8 cellular contexts compared by ENCODE assay signal in the genomic region with DNA sequence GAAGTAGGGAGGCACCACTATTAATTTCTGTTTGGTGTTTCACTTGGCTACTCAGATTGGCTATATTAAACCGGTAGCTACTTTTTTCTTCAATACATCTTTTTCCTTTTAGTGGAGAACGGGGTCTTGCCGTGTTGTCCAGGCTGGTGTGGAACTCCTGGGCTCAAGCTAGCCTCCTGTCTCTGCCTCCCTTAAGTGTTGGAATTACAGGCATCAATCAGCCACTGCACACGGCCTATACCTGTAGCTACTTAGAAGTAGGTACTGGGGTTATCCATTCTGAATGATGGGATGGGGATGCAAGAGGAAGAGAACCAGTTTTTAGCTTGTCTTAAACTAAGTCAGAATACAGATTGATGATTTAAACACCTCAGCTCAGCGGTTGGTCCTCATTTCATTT. TPM values are rescaled to one million over a fixed set of nuclear protein-coding genes. Genes with fewer than 3 reads are reported as not detected.
DNase-seq lines count a peak whose midpoint lies in the region; ATAC-seq and TF ChIP-seq lines count a peak whose summit lies in the region.

No MANE protein-coding gene starts in this region.

- H3K9me3 ChIP-seq in A673 (ENCODE audit: low read depth, low read length, poor library complexity, severe bottlenecking) (no peaks in the 10 kb centered on the region), HUES48 (ENCODE audit: control insufficient read depth, insufficient read depth, low read length) (no peaks in the 10 kb centered on the region), breast epithelium (no peaks in the 10 kb centered on the region), mucosa of rectum (ENCODE audit: control insufficient read depth in 2 of 2, low read length in 2 of 2) (no peaks in the 10 kb centered on the region)

- no peak for TF ChIP-seq POLR2A in breast epithelium (IDR thresholded peaks at IDR 0.05)

- POLR2A ChIA-PET in A673 (lab: Charles Lee; ENCODE audit: low non-redundant PET): no interaction called here

- H3K27ac ChIP-seq in A673 (ENCODE audit: low read depth, low read length, poor library complexity, severe bottlenecking) (peak overlapping the region; percentile 94), HUES48 (ENCODE audit: low read depth, low read length) (no peak overlapping the region), breast epithelium (peak overlapping the region in 1 of 2 donors; percentile 99), mucosa of rectum (ENCODE audit: low read depth in 2 of 2, low read length in 2 of 2) (peak overlapping the region in 1 of 2 donors; percentile 96)

- TF ChIP-seq CTCF in A673 (conservative IDR thresholded peaks at IDR 0.05; ENCODE audit: low read depth, low read length): no peak
- TF ChIP-seq CTCF in breast epithelium (IDR thresholded peaks at IDR 0.05): no peak

- H3K4me1 ChIP-seq in A673 (ENCODE audit: insufficient read depth, low read length, poor library complexity, severe bottlenecking) (peaks cover 17% of the 10 kb centered on the region), HUES48 (ENCODE audit: control insufficient read depth, insufficient read depth, low read length) (peaks cover 13% of the 10 kb centered on the region; the same call in 1 of the 2 replicates), breast epithelium (peaks cover 3 to 20% of the 10 kb centered on the region in 2 donors), mucosa of rectum (ENCODE audit: control insufficient read depth in 2 of 2, insufficient read depth in 2 of 2, low read length in 2 of 2) (peaks cover 21% of the 10 kb centered on the region in 2 donors)

- BruUV-seq in A673 (replicated peaks; lab: Mats Ljungman, UMichigan): no TSS peak

- DNase-seq in A673 (ENCODE audit: low spot score) (no peak), breast epithelium (ENCODE audit: low spot score in 2 of 2) (no peak), GOT3 (lab: John Stamatoyannopoulos, UW) (no peak), head of caudate nucleus (no peak), D341Med (ENCODE audit: low spot score) (no peak)

- peaks cover 14% of the 10 kb centered on the region for H3K36me3 ChIP-seq in A673 (ENCODE audit: insufficient read depth, low read length, poor library complexity, severe bottlenecking)
- H3K36me3 ChIP-seq in HUES48 (ENCODE audit: control insufficient read depth, insufficient read depth, low read length): peaks cover 24% of the 10 kb centered on the region
- no peaks in the 10 kb centered on the region for H3K36me3 ChIP-seq in breast epithelium
- no peaks in the 10 kb centered on the region for H3K36me3 ChIP-seq in mucosa of rectum (ENCODE audit: control insufficient read depth in 2 of 2, insufficient read depth in 2 of 2, low read length in 2 of 2)

- CTCF ChIA-PET in A673 (lab: Charles Lee): no interaction called here

- H3K9ac ChIP-seq in HUES48 (ENCODE audit: low read depth, low read length): no peak overlapping the region
- H3K9ac ChIP-seq in mucosa of rectum (ENCODE audit: low read depth in 1 of 2, low read length in 2 of 2): peak overlapping the region; percentile 90 to 93

- peak overlapping the region; percentile 98 for H3K4me3 ChIP-seq in A673 (ENCODE audit: low read depth, low read length, poor library complexity, severe bottlenecking)
- H3K4me3 ChIP-seq in HUES48 (ENCODE audit: low read depth, low read length): peak overlapping the region; percentile 83
- peak overlapping the region; percentile 69 to 97 (median 79) for H3K4me3 ChIP-seq in breast epithelium
- peak overlapping the region; percentile 91 to 99 for H3K4me3 ChIP-seq in mucosa of rectum (ENCODE audit: low read length in 2 of 2)

- intact Hi-C loops in A673 (cut with micrococcal nuclease; ENCODE audit: unreplicated experiment): no loop called here
- intact Hi-C loops in breast epithelium (cut with DNase I; ENCODE audit: low total_unique reads): no loop called here
- intact Hi-C loops in head of caudate nucleus (cut with DNase I): loop anchor here (10.0 kb wide), 1 partner anchor 148 kb away; no protein-coding TSS in a partner anchor

- H3K27me3 ChIP-seq in A673 (replicated peaks; ENCODE audit: insufficient read depth, low read depth, low read length, poor library complexity) (no peaks in the 10 kb centered on the region), HUES48 (ENCODE audit: control insufficient read depth, insufficient read depth, low read length) (no peaks in the 10 kb centered on the region), breast epithelium (no peaks in the 10 kb centered on the region), mucosa of rectum (ENCODE audit: control insufficient read depth in 2 of 2, insufficient read depth in 2 of 2, low read length in 2 of 2) (no peaks in the 10 kb centered on the region)

- no peak for ATAC-seq in GM21529 (IDR thresholded peaks at IDR 0.05; ENCODE audit: unreplicated experiment)

RNA-seq across cellular contexts. Expression of a gene that starts 1.7 kb away (rescaled TPM):
- total RNA-seq in A673 (2021) (186 and 202 TPM in 2 replicates), breast epithelium (10 to 100 TPM; 55.1 to 68.3 (median 58.1) TPM)
